In the genomic region with DNA sequence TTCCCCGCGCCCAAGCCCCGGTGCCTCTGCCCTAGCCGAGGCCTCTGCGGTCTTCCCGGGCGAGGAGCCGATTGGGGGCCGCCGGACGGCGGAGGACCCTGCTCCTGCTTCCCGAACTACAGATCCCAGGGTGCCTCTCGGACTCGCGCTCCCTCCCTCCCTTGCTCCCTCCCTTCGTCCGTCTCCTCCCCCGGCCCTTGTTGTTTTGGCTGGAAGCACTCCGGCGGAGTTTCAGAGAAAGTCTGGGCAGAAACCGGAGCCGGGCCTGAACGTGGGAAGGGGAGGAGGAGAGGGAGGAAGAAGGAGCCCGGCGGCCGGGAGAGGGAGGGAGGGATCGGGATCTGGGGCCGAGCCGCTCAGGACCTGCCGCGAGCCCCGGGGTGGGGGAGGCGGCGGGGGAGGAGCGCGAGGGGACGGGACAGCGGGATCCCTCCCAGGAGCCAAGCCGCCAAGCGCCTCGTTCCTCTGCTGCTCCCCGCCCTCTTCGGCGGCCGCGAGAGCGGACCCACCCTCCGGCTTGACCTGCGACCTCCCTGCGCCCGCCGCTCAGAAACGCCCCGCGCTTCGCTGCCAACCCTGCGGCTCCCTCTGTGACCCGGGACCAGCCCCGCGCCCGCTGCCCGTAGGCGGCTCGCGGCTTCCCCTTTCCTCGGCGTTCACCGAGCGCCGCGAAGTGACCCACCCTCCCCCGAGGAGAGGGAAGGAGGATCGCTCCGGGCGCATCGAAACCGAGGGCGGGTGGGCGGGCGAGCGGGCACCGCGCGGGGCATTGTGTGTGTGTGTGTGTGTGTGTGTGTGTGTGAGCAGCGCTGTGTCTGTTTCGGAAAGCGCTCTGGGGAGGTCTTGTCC, we compare ENCODE assay signal across 8 cellular contexts. TPM values are rescaled to one million over a fixed set of nuclear protein-coding genes. Genes with fewer than 3 reads are reported as not detected.
DNase-seq lines count a peak whose midpoint lies in the region; ATAC-seq, FAIRE-seq and TF ChIP-seq lines count a peak whose summit lies in the region.

No MANE protein-coding gene starts in this region.

- H3K9me3 ChIP-seq in mesodermal cell (ENCODE audit: control insufficient read depth, low read length), result no peaks in the 10 kb centered on the region

- H3K4me3 ChIP-seq in epithelial cell of esophagus (ENCODE audit: low read length), result peak overlapping the region; percentile 71
- H3K4me3 ChIP-seq in mesodermal cell (ENCODE audit: extremely low read depth, insufficient read depth, low read length, poor library complexity, severe bottlenecking), result peak overlapping the region; percentile 84

- H3K36me3 ChIP-seq in mesodermal cell (ENCODE audit: control insufficient read depth, insufficient read depth, low read length), result no peaks in the 10 kb centered on the region

- FAIRE-seq in GM18507 (lab: Jason Lieb, UNC), result peak; percentile 74

- peak; percentile 89 for DNase-seq in AG20443 (ENCODE audit: low spot score)
- DNase-seq in GM18507 (ENCODE audit: extremely low spot score, insufficient read length, low read depth), result peak; percentile 33
- DNase-seq in NCI-H2029 treated with DMSO at 0.1 percent for 48 hours (lab: John Stamatoyannopoulos, UW), result peak; percentile 10
- DNase-seq in epithelial cell of esophagus (ENCODE audit: low read depth), result peak; percentile 86
- peak; percentile 87 for DNase-seq in stromal cell of bone marrow (ENCODE audit: low read depth)

- 0% methylated on average over 25 to 45 of the region's 88 CpGs for WGBS in mesodermal cell (ENCODE audit: insufficient coverage in 2 of 2), 2 experiments

- ATAC-seq in HG02885 (IDR thresholded peaks at IDR 0.05; ENCODE audit: poor library complexity, unreplicated experiment), result peak; percentile 53
- ATAC-seq in activated CD4-positive, CD25-positive, alpha-beta regulatory T cell treated with anti-CD3 and anti-CD28 coated beads, Interleukin-2, amount 50 U/mL, for 24 hours, result peak; percentile 45 to 54

- TF ChIP-seq CTCF in epithelial cell of esophagus (IDR thresholded peaks at IDR 0.05; ENCODE audit: insufficient read depth, low read depth, low read length, missing control alignments), result no peak

- no peaks in the 10 kb centered on the region for H3K4me1 ChIP-seq in mesodermal cell (ENCODE audit: control insufficient read depth, insufficient read depth, low read length, poor library complexity, severe bottlenecking)

- H3K27ac ChIP-seq in mesodermal cell (ENCODE audit: low read depth, low read length, severe bottlenecking), result peak overlapping the region; percentile 95

RNA-seq across cellular contexts. Expression of a gene that starts 0.5 kb away (rescaled TPM):
- polyA plus RNA-seq in mesodermal cell (2013, experiment 1 of 2), result 31.7 TPM
- polyA plus RNA-seq in mesodermal cell (2013, experiment 2 of 2), result 27.5 TPM

Comparison
In these comparisons a context has a peak if more than half of its experiments do, and no peak if none do; other contexts are left out.
1. Peak in every context shown above with its lines: DNase-seq, ATAC-seq, H3K4me3 ChIP-seq and H3K27ac ChIP-seq.
2. DNase-seq: peak in every context shown above with its lines; median percentile 89 in AG20443; 87 in stromal cell of bone marrow; 86 in epithelial cell of esophagus; 33 in GM18507; 10 in NCI-H2029 treated with DMSO at 0.1 percent for 48 hours.